16 cellular contexts compared by ENCODE assay signal in the genomic region with DNA sequence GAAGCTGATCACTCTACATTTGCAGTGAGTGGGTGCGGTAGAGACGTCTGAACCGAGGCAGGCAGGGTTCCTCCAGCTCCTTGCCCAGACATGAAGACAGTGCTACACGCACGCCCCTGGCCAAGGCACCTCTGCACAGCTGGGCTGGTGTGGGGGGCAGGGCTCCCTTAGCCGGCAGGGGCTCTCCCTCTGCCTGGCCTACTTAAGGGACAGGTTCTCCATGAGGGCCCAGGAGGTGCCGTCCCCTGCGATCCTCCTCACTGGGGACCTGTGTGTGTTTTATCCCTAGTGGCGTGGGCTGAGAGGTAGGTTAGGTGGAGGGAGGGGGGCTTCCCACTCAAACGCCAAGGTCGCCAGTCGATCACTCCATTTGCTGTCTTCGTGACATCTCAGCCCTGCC. TPM values are rescaled to one million over a fixed set of nuclear protein-coding genes. Genes with fewer than 3 reads are reported as not detected.
A peak's percentile ranks its signal among the peaks of the same experiment; 100 is the strongest.
DNase-seq lines count a peak whose midpoint lies in the region; ATAC-seq, FAIRE-seq and TF ChIP-seq lines count a peak whose summit lies in the region.
"Had no signal": no experiment of that assay in that cellular context is flagged by ENCODE, and none has a peak within 500 bp of the region (broad histone marks: within the 10 kb centered on the region; RNA-seq: fewer than 3 reads in every experiment).

No MANE protein-coding gene starts in this region.

- DNase-seq in K562 (ENCODE audit: extremely low read depth in 1 of 4, low spot score in 3 of 4) (no peak), tibial nerve (ENCODE audit: low spot score in 2 of 2) (no peak), NCI-H1092 (lab: John Stamatoyannopoulos, UW) (no peak), pons (ENCODE audit: low spot score) (no peak)
- DNase-seq: activated naive CD4-positive, alpha-beta T cell treated with Interleukin-2 at 50 U/mL for 16 hours; endodermal cell; NCI-H1417 treated with DMSO at 0.1 percent for 48 hours; NCI-H226; SIG-M5; T-helper 2 cell had no signal

- intact Hi-C loops in K562 (cut with micrococcal nuclease), result no loop called here

- H3K79me2 ChIP-seq in K562 (ENCODE audit: control insufficient read depth, insufficient read depth, low read length), result no peaks in the 10 kb centered on the region

- ATAC-seq in K562 (peak; percentile 8; the same call in 1 of the 3 replicates), HG03469 (IDR thresholded peaks at IDR 0.05; ENCODE audit: unreplicated experiment) (no peak)
- ATAC-seq: activated CD4-positive, CD25-positive, alpha-beta regulatory T cell treated with anti-CD3 and anti-CD28 coated beads, Interleukin-2, amount 50 U/mL, for 24 hours had no signal

- H3K36me3 ChIP-seq in K562 (ENCODE audit: control insufficient read depth, insufficient read depth, low read length) (peaks cover 19% of the 10 kb centered on the region; the same call in 2 of the 3 replicates), esophagus (ENCODE audit: control insufficient read depth in 2 of 2, insufficient read depth in 2 of 2, low read length in 1 of 2) (peaks cover 4 to 18% of the 10 kb centered on the region in 2 donors), muscle layer of duodenum (ENCODE audit: control insufficient read depth in 1 of 2, insufficient read depth in 2 of 2, low read length in 2 of 2) (peaks cover 11 to 16% of the 10 kb centered on the region in 2 donors), tibial nerve (peaks cover 0 to 22% (median 3%) of the 10 kb centered on the region in 3 donors)

- TF ChIP-seq EP300 in K562 (IDR thresholded peaks at IDR 0.05; ENCODE audit: low read length) (no peak), tibial nerve (IDR thresholded peaks at IDR 0.05) (no peak)

- peak overlapping the region; percentile 74; the same call in 1 of the 2 replicates for H2AFZ ChIP-seq in K562 (ENCODE audit: low read depth, low read length)

- H3K4me1 ChIP-seq in K562 (replicated peaks in 1 of 2; ENCODE audit: control insufficient read depth in 2 of 2, insufficient read depth in 2 of 2, low read length in 2 of 2), result peaks cover 17 to 40% of the 10 kb centered on the region in 2 experiments; a peak in 4 of 5 replicates
- peaks cover 0 to 11% of the 10 kb centered on the region in 2 donors for H3K4me1 ChIP-seq in esophagus (ENCODE audit: control insufficient read depth in 2 of 2, insufficient read depth in 2 of 2, low read length in 1 of 2)
- peaks cover 6 to 10% of the 10 kb centered on the region in 2 donors for H3K4me1 ChIP-seq in muscle layer of duodenum (ENCODE audit: control insufficient read depth in 1 of 2, insufficient read depth in 2 of 2, low read length in 2 of 2)
- peaks cover 0 to 34% (median 7%) of the 10 kb centered on the region in 4 donors for H3K4me1 ChIP-seq in tibial nerve
- H3K4me1 ChIP-seq: prostate gland had no signal

- FAIRE-seq in K562 (lab: Jason Lieb, UNC), result no peak

- H3K9ac ChIP-seq in K562 (ENCODE audit: insufficient read depth in 1 of 2, low read depth in 2 of 2, low read length in 2 of 2), result peak overlapping the region in 1 of 2 experiments; percentile 36; a peak in 2 of 4 replicates

- no peak for TF ChIP-seq CTCF in K562 (IDR thresholded peaks at IDR 0.05 in 2 of 3, conservative IDR thresholded peaks at IDR 0.05 in 1 of 3; ENCODE audit: insufficient read depth in 2 of 3, low read depth in 1 of 3, low read length in 3 of 3)
- TF ChIP-seq CTCF in tibial nerve (IDR thresholded peaks at IDR 0.05), result no peak

- H3K4me2 ChIP-seq in K562 (ENCODE audit: insufficient read depth, low read length), result 0 out of 2 replicates have a peak overlapping the region, but pooled peaks have one; percentile 75

- H3K9me1 ChIP-seq in K562 (ENCODE audit: control insufficient read depth, insufficient read depth, low read length), result no peaks in the 10 kb centered on the region

- TF ChIP-seq POLR2A in K562 (conservative IDR thresholded peaks at IDR 0.05) (no peak), tibial nerve (IDR thresholded peaks at IDR 0.05) (no peak)

- no peaks in the 10 kb centered on the region for H4K20me1 ChIP-seq in K562 (replicated peaks; ENCODE audit: control insufficient read depth, insufficient read depth, low read length)

- in situ Hi-C loops in K562 (cut with MboI), result loop anchor here (25.0 kb wide), 1 partner anchor 445 kb away; no protein-coding TSS in a partner anchor

- WGBS in K562 (ENCODE audit: insufficient coverage, low coverage, missing lambda C conversion rate), result 77% methylated on average over 10 of the region's 13 CpGs
- WGBS in esophagus, 2 donors, result 61 to 73% methylated on average over 13 of the region's 13 CpGs
- 82 to 90% methylated on average over 11 to 13 of the region's 13 CpGs for WGBS in tibial nerve, 2 donors

- POLR2A ChIA-PET in K562 (lab: Yijun Ruan, JAX), result interaction anchor here (0.6 to 0.7 kb wide), 2 partner anchors 29 to 99 kb away, joined by 3 read pairs; no protein-coding TSS in a partner anchor

- TF ChIP-seq RAD21 in K562 (CRISPR knock-in tag; conservative IDR thresholded peaks at IDR 0.05 in 1 of 2, IDR thresholded peaks at IDR 0.05 in 1 of 2), result no peak

- no peaks in the 10 kb centered on the region for H3K27me3 ChIP-seq in K562 (ENCODE audit: control insufficient read depth in 2 of 2, insufficient read depth in 2 of 2, low read length in 2 of 2)
- no peaks in the 10 kb centered on the region for H3K27me3 ChIP-seq in esophagus (ENCODE audit: control insufficient read depth in 1 of 2, insufficient read depth in 2 of 2, low read length in 2 of 2)
- no peaks in the 10 kb centered on the region for H3K27me3 ChIP-seq in muscle layer of duodenum (ENCODE audit: low read depth, low read length)
- H3K27me3 ChIP-seq in tibial nerve, result no peaks in the 10 kb centered on the region

- H3K27ac ChIP-seq in K562 (ENCODE audit: extremely low read depth, low read depth, low read length) (no peak overlapping the region; the same call in 2 of the 3 replicates), esophagus (ENCODE audit: low read depth in 2 of 2, low read length in 1 of 2) (peak overlapping the region; percentile 41 to 51), muscle layer of duodenum (ENCODE audit: low read length) (peak overlapping the region; percentile 39), tibial nerve (peak overlapping the region in 3 of 4 donors; percentile 37 to 70 (median 40))
- H3K27ac ChIP-seq: C4-2B, prostate gland had no signal

- CTCF ChIA-PET in K562 (lab: Yijun Ruan, JAX; ENCODE audit: low intra/inter-chr PET ratio), result no interaction called here

- H3K9me3 ChIP-seq in K562 (replicated peaks; ENCODE audit: control insufficient read depth, insufficient read depth, low read depth, low read length) (no peaks in the 10 kb centered on the region), esophagus (ENCODE audit: control insufficient read depth in 2 of 2, insufficient read depth in 1 of 2, low read depth in 1 of 2, low read length in 1 of 2) (no peaks in the 10 kb centered on the region), muscle layer of duodenum (ENCODE audit: control insufficient read depth in 1 of 2, low read length in 2 of 2) (no peaks in the 10 kb centered on the region), tibial nerve (no peaks in the 10 kb centered on the region)
- H3K9me3 ChIP-seq: prostate gland had no signal

- H3K4me3 ChIP-seq in K562 (no peak overlapping the region), esophagus (ENCODE audit: low read depth in 1 of 2, low read length in 2 of 2) (no peak overlapping the region), muscle layer of duodenum (ENCODE audit: low read depth in 1 of 2, low read length in 2 of 2) (no peak overlapping the region), tibial nerve (no peak overlapping the region)
- H3K4me3 ChIP-seq: prostate gland had no signal

- no TSS peak for BruUV-seq in K562 (replicated peaks; lab: Mats Ljungman, UMichigan)

RNA-seq across cellular contexts. Expression of a gene that starts 35.3 kb away (rescaled TPM):
- 12.8 and 14.2 TPM in 2 replicates for total RNA-seq in K562 (2011; cell fraction: chromatin; rRNA removed; ENCODE audit: low replicate concordance)
- 16.7 and 17.9 TPM in 2 replicates for total RNA-seq in K562 (2011; cell fraction: nucleolus; rRNA removed)
- total RNA-seq in K562 (2011; cell fraction: nucleoplasm; rRNA removed), result 13.9 and 18.0 TPM in 2 replicates
- total RNA-seq in K562 (2014; rRNA removed) (9.8 and 10.1 TPM in 2 replicates), K562 (2014; rRNA removed; fragmentation: Illumina TruSeq; extraction: Trizol) (4.0 and 4.5 TPM in 2 replicates), K562 (2015; rRNA removed; fragmentation: Illumina TruSeq; extraction: Trizol) (4.7 and 5.2 TPM in 2 replicates), K562 (2021) (9.4 and 11.7 TPM in 2 replicates), tibial nerve (10 to 100 TPM in 2 of 4 donors, 1 to 10 TPM in 2; 9.0 to 18.6 (median 12.6) TPM)
- polyA plus RNA-seq in K562 (2011; rRNA removed) (8.0 and 18.3 TPM in 2 replicates), K562 (2014; fragmentation: Illumina TruSeq; extraction: Trizol) (10.6 and 11.2 TPM in 2 replicates), K562 (2014; fragmentation: Nextera tagmentation; extraction: Ambion mirVana) (1 to 10 TPM; 1.2 to 2.0 TPM), K562 (2014; rRNA removed) (8.7 and 9.9 TPM in 2 replicates), esophagus (1 to 10 TPM; 2.5 to 6.4 TPM)
- 20.1 and 26.7 TPM in 2 replicates for polyA plus RNA-seq in K562 (2011; cell fraction: cytosol; rRNA removed)
- polyA plus RNA-seq in K562 (2011; cell fraction: nucleus; rRNA removed), result 12.0 and 12.3 TPM in 2 replicates
- 5.6 and 11.1 TPM in 2 replicates for polyA plus RNA-seq in K562 (2012)
- polyA minus RNA-seq in K562 (2011; rRNA and poly(A)+ RNA removed), result 4.5 and 4.7 TPM in 2 replicates
- polyA minus RNA-seq in K562 (2011; cell fraction: cytosol; rRNA and poly(A)+ RNA removed), result 10.1 and 10.2 TPM in 2 replicates
- polyA minus RNA-seq in K562 (2011; cell fraction: nucleus; rRNA and poly(A)+ RNA removed), result 2.9 and 3.1 TPM in 2 replicates

RNA-seq across cellular contexts. Expression of a gene that starts 52.0 kb away (rescaled TPM):
- 410 and 519 TPM in 2 replicates for total RNA-seq in K562 (2011; cell fraction: chromatin; rRNA removed; ENCODE audit: low replicate concordance)
- 208 and 256 TPM in 2 replicates for total RNA-seq in K562 (2011; cell fraction: nucleolus; rRNA removed)
- total RNA-seq in K562 (2011; cell fraction: nucleoplasm; rRNA removed), result 298 and 374 TPM in 2 replicates
- total RNA-seq in K562 (2014; rRNA removed) (80.6 and 87.9 TPM in 2 replicates), K562 (2014; rRNA removed; fragmentation: Illumina TruSeq; extraction: Trizol) (77.7 and 77.8 TPM in 2 replicates), K562 (2015; rRNA removed; fragmentation: Illumina TruSeq; extraction: Trizol) (107 and 108 TPM in 2 replicates), K562 (2021) (93.5 and 95.1 TPM in 2 replicates), tibial nerve (100 to 1,000 TPM in 2 of 4 donors, 10 to 100 TPM in 2; 64.0 to 109 (median 96.6) TPM)
- polyA plus RNA-seq in K562 (2011; rRNA removed) (85.6 and 89.2 TPM in 2 replicates), K562 (2014; fragmentation: Illumina TruSeq; extraction: Trizol) (66.3 and 70.1 TPM in 2 replicates), K562 (2014; fragmentation: Nextera tagmentation; extraction: Ambion mirVana) (10 to 100 TPM; 13.4 to 23.4 TPM), K562 (2014; rRNA removed) (69.7 and 73.1 TPM in 2 replicates), esophagus (10 to 100 TPM; 25.4 to 34.4 TPM)
- polyA plus RNA-seq in K562 (2011; cell fraction: cytosol; rRNA removed), result 69.8 and 73.7 TPM in 2 replicates
- polyA plus RNA-seq in K562 (2011; cell fraction: nucleus; rRNA removed), result 239 and 245 TPM in 2 replicates
- polyA plus RNA-seq in K562 (2012), result 54.6 and 57.0 TPM in 2 replicates
- polyA minus RNA-seq in K562 (2011; rRNA and poly(A)+ RNA removed), result 138 and 191 TPM in 2 replicates
- 70.7 and 86.7 TPM in 2 replicates for polyA minus RNA-seq in K562 (2011; cell fraction: cytosol; rRNA and poly(A)+ RNA removed)
- polyA minus RNA-seq in K562 (2011; cell fraction: nucleus; rRNA and poly(A)+ RNA removed), result 79.0 and 120 TPM in 2 replicates

RNA-seq across cellular contexts. Expression of a gene that starts 52.3 kb away (rescaled TPM):
- total RNA-seq in K562 (2011; cell fraction: chromatin; rRNA removed; ENCODE audit: low replicate concordance), result 39.2 and 65.1 TPM in 2 replicates
- total RNA-seq in K562 (2011; cell fraction: nucleolus; rRNA removed), result 44.0 and 45.9 TPM in 2 replicates
- total RNA-seq in K562 (2011; cell fraction: nucleoplasm; rRNA removed), result 34.3 and 35.3 TPM in 2 replicates
- 14.6 and 17.8 TPM in 2 replicates for total RNA-seq in K562 (2014; rRNA removed)
- 4.1 and 4.2 TPM in 2 replicates for total RNA-seq in K562 (2014; rRNA removed; fragmentation: Illumina TruSeq; extraction: Trizol)
- 9.0 and 9.5 TPM in 2 replicates for total RNA-seq in K562 (2015; rRNA removed; fragmentation: Illumina TruSeq; extraction: Trizol)
- 13.9 and 14.2 TPM in 2 replicates for total RNA-seq in K562 (2021)
- polyA plus RNA-seq in K562 (2011; rRNA removed), result 16.0 and 21.9 TPM in 2 replicates
- 19.2 and 19.7 TPM in 2 replicates for polyA plus RNA-seq in K562 (2011; cell fraction: cytosol; rRNA removed)
- 62.2 and 65.6 TPM in 2 replicates for polyA plus RNA-seq in K562 (2011; cell fraction: nucleus; rRNA removed)
- 9.1 and 10.1 TPM in 2 replicates for polyA plus RNA-seq in K562 (2012)
- polyA plus RNA-seq in K562 (2014; fragmentation: Illumina TruSeq; extraction: Trizol), result 8.6 and 8.9 TPM in 2 replicates
- 1 to 10 TPM; 1.5 to 2.2 TPM for polyA plus RNA-seq in K562 (2014; fragmentation: Nextera tagmentation; extraction: Ambion mirVana)
- 10.4 and 11.6 TPM in 2 replicates for polyA plus RNA-seq in K562 (2014; rRNA removed)
- polyA minus RNA-seq in K562 (2011; rRNA and poly(A)+ RNA removed), result 13.3 and 18.5 TPM in 2 replicates
- 6.7 and 11.4 TPM in 2 replicates for polyA minus RNA-seq in K562 (2011; cell fraction: cytosol; rRNA and poly(A)+ RNA removed)
- polyA minus RNA-seq in K562 (2011; cell fraction: nucleus; rRNA and poly(A)+ RNA removed), result 19.4 and 22.5 TPM in 2 replicates
- polyA plus RNA-seq in esophagus, result 1 to 10 TPM; 4.3 to 4.7 TPM
- 10 to 100 TPM; 20.5 to 24.0 (median 21.2) TPM for total RNA-seq in tibial nerve
